In genomic region chr11:116460156-116460965, GRCh38 we compare ENCODE assay signal across 11 cellular contexts.
"Had no signal": no experiment of that assay in that cellular context is flagged by ENCODE, and none has a peak within 500 bp of the region (broad histone marks: within the 10 kb centered on the region; RNA-seq: fewer than 3 reads in every experiment).

No MANE protein-coding gene starts in this region.

- H3K4me3 ChIP-seq: ascending aorta, heart right ventricle, psoas muscle, stomach, testis had no signal

- H3K27ac Mint-ChIP-seq: activated naive CD4-positive, alpha-beta T cell treated with anti-CD3 and anti-CD28 coated beads, Interleukin-2, amount 10 ng/mL, durations not matched to agents 7 days and 5 days; endodermal cell had no signal

- H3K9me3 Mint-ChIP-seq: activated naive CD4-positive, alpha-beta T cell treated with anti-CD3 and anti-CD28 coated beads, Interleukin-2, amount 10 ng/mL, durations not matched to agents 7 days and 5 days; endodermal cell had no signal

- DNase-seq: activated CD4-positive, alpha-beta T cell treated with anti-CD3 and anti-CD28 coated beads, Interleukin-2, amount 50 U/mL, for 4 hours; activated naive CD4-positive, alpha-beta T cell treated with anti-CD3 and anti-CD28 coated beads, Interleukin-2, amount 10 ng/mL, durations not matched to agents 7 days and 5 days; endodermal cell; heart right ventricle; islet precursor cell; mammary epithelial cell; psoas muscle; stimulated activated CD4-positive, alpha-beta T cell treated with anti-CD3 and anti-CD28 coated beads, Interleukin-1b, Interleukin-23, amount 100 ng/mL, for 48 hours; stomach; testis had no signal

- H3K9me3 ChIP-seq: ascending aorta, heart right ventricle, psoas muscle, stomach, testis had no signal

- H3K36me3 Mint-ChIP-seq: activated naive CD4-positive, alpha-beta T cell treated with anti-CD3 and anti-CD28 coated beads, Interleukin-2, amount 10 ng/mL, durations not matched to agents 7 days and 5 days had no signal

- H3K4me3 Mint-ChIP-seq: activated naive CD4-positive, alpha-beta T cell treated with anti-CD3 and anti-CD28 coated beads, Interleukin-2, amount 10 ng/mL, durations not matched to agents 7 days and 5 days; endodermal cell had no signal

- H3K27ac ChIP-seq: ascending aorta, heart right ventricle, psoas muscle, stomach, testis had no signal

- H3K36me3 ChIP-seq: ascending aorta, heart right ventricle, stomach had no signal

- H3K4me1 ChIP-seq: ascending aorta, psoas muscle, testis had no signal

- H3K27me3 ChIP-seq: ascending aorta, testis had no signal

- H3K4me1 Mint-ChIP-seq: activated naive CD4-positive, alpha-beta T cell treated with anti-CD3 and anti-CD28 coated beads, Interleukin-2, amount 10 ng/mL, durations not matched to agents 7 days and 5 days had no signal
